ENCODE assay signal across 8 cellular contexts in the genomic region with DNA sequence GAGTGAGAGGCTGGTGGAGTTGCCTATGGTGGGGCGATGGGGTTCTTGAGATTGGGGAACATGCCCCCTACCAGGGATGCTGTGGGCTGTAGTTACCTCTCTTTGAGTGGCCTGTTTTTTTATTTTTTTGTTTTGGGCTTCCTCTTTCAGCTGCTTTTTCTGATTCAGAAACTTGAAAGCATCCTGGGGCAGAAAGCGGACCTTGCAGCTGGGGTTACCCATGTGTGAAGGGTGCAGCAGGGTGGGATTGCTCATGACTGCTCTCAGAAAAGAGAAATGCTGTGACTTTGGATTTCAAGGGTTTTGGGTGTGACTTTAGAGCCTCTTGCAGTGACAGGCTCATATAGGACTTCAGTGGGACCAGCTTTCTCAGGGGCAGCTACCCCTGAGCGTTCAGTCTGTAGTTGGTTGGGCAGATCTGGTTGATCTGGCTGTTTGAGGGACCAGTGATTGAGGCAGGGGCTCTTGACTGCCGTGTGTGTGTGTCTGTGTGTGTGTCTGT. TPM values are rescaled to one million over a fixed set of nuclear protein-coding genes. Genes with fewer than 3 reads are reported as not detected.
DNase-seq lines count a peak whose midpoint lies in the region; ATAC-seq and TF ChIP-seq lines count a peak whose summit lies in the region.

No MANE protein-coding gene starts in this region.

- H3K27me3 ChIP-seq in right lobe of liver = no peaks in the 10 kb centered on the region

- 41% methylated on average over 3 of the region's 4 CpGs for WGBS in right lobe of liver (ENCODE audit: insufficient coverage, low coverage, low lambda C conversion rate, missing lambda C conversion rate)

- H3K27me3 Mint-ChIP-seq in activated CD8-positive, alpha-beta T cell treated with anti-CD3 and anti-CD28 coated beads for 36 hours = no peaks in the 10 kb centered on the region

- intact Hi-C loops in activated CD8-positive, alpha-beta T cell treated with anti-CD3 and anti-CD28 coated beads for 36 hours (cut with micrococcal nuclease) = no loop called here
- intact Hi-C loops in right lobe of liver (cut with DNase I) = loop anchor here (10.0 kb wide), 2 partner anchors 68 to 72 kb away; no protein-coding TSS in a partner anchor

- peak overlapping the region in 1 of 3 donors; percentile 93 for H3K27ac ChIP-seq in right lobe of liver

- TF ChIP-seq CTCF in activated CD8-positive, alpha-beta T cell treated with anti-CD3 and anti-CD28 coated beads for 36 hours (IDR thresholded peaks at IDR 0.05) = no peak
- no peak for TF ChIP-seq CTCF in right lobe of liver (IDR thresholded peaks at IDR 0.05)

- TF ChIP-seq POLR2A in right lobe of liver (IDR thresholded peaks at IDR 0.05) = no peak

- H3K4me3 Mint-ChIP-seq in activated CD8-positive, alpha-beta T cell treated with anti-CD3 and anti-CD28 coated beads for 36 hours = peak overlapping the region; percentile 78

- H3K4me3 ChIP-seq in right lobe of liver = peak overlapping the region; percentile 49 to 94 (median 88)

- no peaks in the 10 kb centered on the region for H3K9me3 ChIP-seq in right lobe of liver

- peak; percentile 42 for ATAC-seq in GM19023 (IDR thresholded peaks at IDR 0.05; ENCODE audit: unreplicated experiment)
- peak; percentile 49 for ATAC-seq in HG03175 (IDR thresholded peaks at IDR 0.05; ENCODE audit: unreplicated experiment)
- no peak for ATAC-seq in activated CD8-positive, alpha-beta T cell treated with anti-CD3 and anti-CD28 coated beads for 36 hours
- ATAC-seq in right lobe of liver = no peak

- peak; percentile 57 to 62 for DNase-seq in AML-193 (lab: John Stamatoyannopoulos, UW)
- peak; percentile 42 for DNase-seq in activated CD8-positive, alpha-beta T cell treated with anti-CD3 and anti-CD28 coated beads for 36 hours
- no peak for DNase-seq in right lobe of liver
- DNase-seq in NCI-H345 treated with DMSO at 0.1 percent for 48 hours (lab: John Stamatoyannopoulos, UW; ENCODE audit: unreplicated experiment) = no peak
- no peak for DNase-seq in DMS79 (lab: John Stamatoyannopoulos, UW)
- no peak for DNase-seq in activated CD4-positive, CD25-positive, alpha-beta regulatory T cell treated with anti-CD3 and anti-CD28 coated beads, Interleukin-2, amount 50 U/mL, for 72 hours

- POLR2A ChIA-PET in activated CD8-positive, alpha-beta T cell treated with anti-CD3 and anti-CD28 coated beads for 36 hours (lab: Charles Lee) = interaction anchor here (0.7 to 2.7 kb wide), 4 partner anchors 14 to 94 kb away, joined by 3 to 10 read pairs (median 3); a partner anchor contains a TSS

- CTCF ChIA-PET in activated CD8-positive, alpha-beta T cell treated with anti-CD3 and anti-CD28 coated beads for 36 hours (lab: Charles Lee) = interaction anchor here (0.9 to 1.8 kb wide), 3 partner anchors 50 to 64 kb away, joined by 3 to 8 read pairs (median 4); no protein-coding TSS in a partner anchor

- H3K27ac Mint-ChIP-seq in activated CD8-positive, alpha-beta T cell treated with anti-CD3 and anti-CD28 coated beads for 36 hours = peak overlapping the region; percentile 59

- peaks cover 0 to 70% (median 28%) of the 10 kb centered on the region in 4 donors for H3K4me1 ChIP-seq in right lobe of liver

- H3K9me3 Mint-ChIP-seq in activated CD8-positive, alpha-beta T cell treated with anti-CD3 and anti-CD28 coated beads for 36 hours = no peaks in the 10 kb centered on the region

- peaks cover 38% of the 10 kb centered on the region for H3K36me3 Mint-ChIP-seq in activated CD8-positive, alpha-beta T cell treated with anti-CD3 and anti-CD28 coated beads for 36 hours (ENCODE audit: low read depth)

- H3K36me3 ChIP-seq in right lobe of liver = no peaks in the 10 kb centered on the region

- peaks cover 61% of the 10 kb centered on the region for H3K4me1 Mint-ChIP-seq in activated CD8-positive, alpha-beta T cell treated with anti-CD3 and anti-CD28 coated beads for 36 hours (ENCODE audit: low read depth)

RNA-seq across cellular contexts. Expression of a gene that starts 1.8 kb away (rescaled TPM):
- total RNA-seq in activated CD8-positive, alpha-beta T cell treated with anti-CD3 and anti-CD28 coated beads for 36 hours = 10 to 100 TPM; 34.5 to 36.5 TPM
- 10 to 100 TPM; 23.4 to 47.7 (median 31.0) TPM for total RNA-seq in right lobe of liver

Comparison
In these comparisons a context has a peak if more than half of its experiments do, and no peak if none do; other contexts are left out.
1. DNase-seq: peak in AML-193 (2 of 2) and activated CD8-positive, alpha-beta T cell treated with anti-CD3 and anti-CD28 coated beads for 36 hours (single experiment); none in right lobe of liver (0 of 3), NCI-H345 treated with DMSO at 0.1 percent for 48 hours (single experiment), DMS79 (single experiment) and activated CD4-positive, CD25-positive, alpha-beta regulatory T cell treated with anti-CD3 and anti-CD28 coated beads, Interleukin-2, amount 50 U/mL, for 72 hours (single experiment).
2. ATAC-seq: peak in GM19023 (single experiment) and HG03175 (single experiment); none in activated CD8-positive, alpha-beta T cell treated with anti-CD3 and anti-CD28 coated beads for 36 hours (single experiment) and right lobe of liver (0 of 4).